ENCODE assay signal across 8 cellular contexts in the genomic region with DNA sequence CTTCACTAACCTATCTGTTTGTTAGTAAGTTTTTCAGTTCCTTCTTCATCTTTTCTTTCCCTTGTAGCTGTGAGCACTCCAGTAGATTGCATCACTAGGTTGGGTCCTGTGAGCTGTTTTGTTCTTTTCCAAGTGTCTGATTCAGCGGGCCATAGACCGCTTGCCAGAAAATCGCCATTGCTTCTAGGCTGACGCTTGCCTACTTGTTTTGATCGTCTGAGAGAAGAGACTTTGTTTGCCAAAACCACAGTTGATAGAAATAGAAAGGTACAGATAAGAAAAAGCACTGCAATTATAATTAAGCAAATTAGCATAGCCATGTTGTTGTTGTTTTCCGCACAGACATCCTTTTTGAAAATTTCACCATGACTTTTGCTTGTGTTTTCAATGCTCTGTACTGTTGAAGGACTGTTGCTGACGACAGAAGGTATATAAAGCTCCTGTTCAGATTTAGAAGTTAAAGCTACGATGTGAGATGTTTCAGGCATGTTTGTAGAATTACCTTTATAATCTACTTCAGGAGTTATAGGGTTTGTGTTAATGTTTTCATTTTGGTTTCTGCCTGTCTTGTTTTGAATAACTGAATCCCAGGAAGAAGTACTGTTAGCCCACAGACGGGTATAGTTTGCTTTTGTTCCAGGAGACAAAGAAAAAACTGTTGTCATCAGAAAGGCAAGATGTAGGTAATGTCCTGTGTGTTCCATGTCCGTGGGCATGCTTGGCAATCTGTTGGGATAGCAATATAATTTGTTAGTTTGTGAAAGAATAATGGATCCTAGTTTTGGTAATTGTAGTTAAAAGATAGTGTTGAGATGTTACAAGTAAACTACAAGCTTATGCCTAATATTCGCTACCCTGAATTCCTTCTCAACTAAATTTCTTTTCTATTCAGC. TPM values are rescaled to one million over a fixed set of nuclear protein-coding genes. Genes with fewer than 3 reads are reported as not detected.
DNase-seq lines count a peak whose midpoint lies in the region; ATAC-seq and FAIRE-seq lines count a peak whose summit lies in the region.

No MANE protein-coding gene starts in this region.

- H3K9me3 Mint-ChIP-seq in natural killer cell treated with Interleukin-12 subunit alpha and Interleukin-12 subunit beta and Interleukin-15 and Interleukin-18, amount 100 ng/mL, for 72 hours = no peaks in the 10 kb centered on the region

- peaks cover 6% of the 10 kb centered on the region; the same call in 1 of the 2 replicates for H3K36me3 ChIP-seq in Karpas-422 (ENCODE audit: insufficient read depth, low read length)
- peaks cover 3% of the 10 kb centered on the region for H3K36me3 ChIP-seq in effector memory CD4-positive, alpha-beta T cell (ENCODE audit: control insufficient read depth, insufficient read depth, low read length)

- no peaks in the 10 kb centered on the region for H3K27me3 ChIP-seq in Karpas-422 (ENCODE audit: low read length)
- no peaks in the 10 kb centered on the region for H3K27me3 ChIP-seq in effector memory CD4-positive, alpha-beta T cell (replicated peaks; ENCODE audit: control insufficient read depth, insufficient read depth, low read length, poor library complexity, severe bottlenecking)

- peak overlapping the region; percentile 99 for H3K27ac ChIP-seq in Karpas-422 (ENCODE audit: low read length)
- peak overlapping the region; percentile 89 for H3K27ac ChIP-seq in effector memory CD4-positive, alpha-beta T cell (ENCODE audit: insufficient read depth, low read length, poor library complexity, severe bottlenecking)

- peak overlapping the region; percentile 42 for H3K4me3 ChIP-seq in Karpas-422 (ENCODE audit: low read length)
- H3K4me3 ChIP-seq in effector memory CD4-positive, alpha-beta T cell (ENCODE audit: insufficient read depth, low read depth, low read length, poor library complexity, severe bottlenecking) = peak overlapping the region; percentile 72

- peaks cover 38% of the 10 kb centered on the region for H3K79me2 ChIP-seq in Karpas-422 (ENCODE audit: low read length)

- H3K4me2 ChIP-seq in Karpas-422 (ENCODE audit: low read depth, low read length, poor library complexity, severe bottlenecking) = peak overlapping the region; percentile 52

- peaks cover 81% of the 10 kb centered on the region for H3K4me1 ChIP-seq in Karpas-422 (ENCODE audit: low read length)
- H3K4me1 ChIP-seq in effector memory CD4-positive, alpha-beta T cell (ENCODE audit: control insufficient read depth, insufficient read depth, low read length, poor library complexity, severe bottlenecking) = peaks cover 34% of the 10 kb centered on the region

- peaks cover 38 to 55% of the 10 kb centered on the region in 2 donors for H3K4me1 Mint-ChIP-seq in natural killer cell treated with Interleukin-12 subunit alpha and Interleukin-12 subunit beta and Interleukin-15 and Interleukin-18, amount 100 ng/mL, for 72 hours (ENCODE audit: low read depth in 2 of 2)

- peak; percentile 25 for ATAC-seq in GM18520 (IDR thresholded peaks at IDR 0.05; ENCODE audit: unreplicated experiment)
- ATAC-seq in natural killer cell treated with Interleukin-12 subunit alpha and Interleukin-12 subunit beta and Interleukin-15 and Interleukin-18, amount 100 ng/mL, for 72 hours = peak; percentile 57 to 63
- ATAC-seq in HG03139 (IDR thresholded peaks at IDR 0.05; ENCODE audit: unreplicated experiment) = no peak
- no peak for ATAC-seq in GM21528 (IDR thresholded peaks at IDR 0.05; ENCODE audit: low FRiP score, unreplicated experiment)

- H3K36me3 Mint-ChIP-seq in natural killer cell treated with Interleukin-12 subunit alpha and Interleukin-12 subunit beta and Interleukin-15 and Interleukin-18, amount 100 ng/mL, for 72 hours = peaks cover 11% of the 10 kb centered on the region

- DNase-seq in Karpas-422 = peak; percentile 69
- DNase-seq in activated CD4-positive, alpha-beta T cell treated with anti-CD3 and anti-CD28 coated beads, Interleukin-2, amount 50 U/mL, for 48 hours = peak; percentile 49 to 63
- DNase-seq in effector memory CD4-positive, alpha-beta T cell = peak; percentile 19 to 66 (median 27)
- peak; percentile 61 for DNase-seq in natural killer cell treated with Interleukin-12 subunit alpha and Interleukin-12 subunit beta and Interleukin-15 and Interleukin-18, amount 100 ng/mL, for 72 hours (ENCODE audit: low spot score)
- DNase-seq in urothelium cell line (ENCODE audit: low spot score) = peak; percentile 14

- no peak for FAIRE-seq in urothelium cell line (lab: Jason Lieb, UNC)

- peak overlapping the region; percentile 62 for H3K9ac ChIP-seq in Karpas-422 (ENCODE audit: low read length)

- H3K27ac Mint-ChIP-seq in natural killer cell treated with Interleukin-12 subunit alpha and Interleukin-12 subunit beta and Interleukin-15 and Interleukin-18, amount 100 ng/mL, for 72 hours = peak overlapping the region; percentile 93 to 94

- no peaks in the 10 kb centered on the region for H3K27me3 Mint-ChIP-seq in natural killer cell treated with Interleukin-12 subunit alpha and Interleukin-12 subunit beta and Interleukin-15 and Interleukin-18, amount 100 ng/mL, for 72 hours

- no peaks in the 10 kb centered on the region for H3K9me2 ChIP-seq in Karpas-422 (replicated peaks; ENCODE audit: insufficient read depth, low read length)

- no peak overlapping the region for H2AFZ ChIP-seq in Karpas-422 (ENCODE audit: low read length)

- no peaks in the 10 kb centered on the region for H4K20me1 ChIP-seq in Karpas-422 (ENCODE audit: insufficient read depth, low read depth, low read length)

- no peaks in the 10 kb centered on the region for H3K9me3 ChIP-seq in Karpas-422 (ENCODE audit: low read length)
- H3K9me3 ChIP-seq in effector memory CD4-positive, alpha-beta T cell (ENCODE audit: control insufficient read depth, low read length) = no peaks in the 10 kb centered on the region

- H3K4me3 Mint-ChIP-seq in natural killer cell treated with Interleukin-12 subunit alpha and Interleukin-12 subunit beta and Interleukin-15 and Interleukin-18, amount 100 ng/mL, for 72 hours = peak overlapping the region; percentile 91

RNA-seq across cellular contexts. Expression of gene EVI2A, which starts 2.9 kb away (rescaled TPM):
- not detected in 2 replicates for total RNA-seq in Karpas-422 (2014; rRNA removed; shearing (Covaris generic); ENCODE audit: low replicate concordance)
- 10 to 100 TPM in 1 of 2 donors, 1 to 10 TPM in 1; 6.2 to 13.8 TPM for total RNA-seq in natural killer cell treated with Interleukin-12 subunit alpha and Interleukin-12 subunit beta and Interleukin-15 and Interleukin-18, amount 100 ng/mL, for 72 hours

RNA-seq across cellular contexts. Expression of gene EVI2B, which starts 4.7 kb away (rescaled TPM):
- 0.76 and 5.0 TPM in 2 replicates for total RNA-seq in Karpas-422 (2014; rRNA removed; shearing (Covaris generic); ENCODE audit: low replicate concordance)
- 10 to 100 TPM; 16.3 to 28.0 TPM for total RNA-seq in natural killer cell treated with Interleukin-12 subunit alpha and Interleukin-12 subunit beta and Interleukin-15 and Interleukin-18, amount 100 ng/mL, for 72 hours

RNA-seq across cellular contexts. Expression of gene OMG, which starts 21.5 kb away (rescaled TPM):
- 0.11 TPM in 1 of 2 replicates, not detected in the other for total RNA-seq in Karpas-422 (2014; rRNA removed; shearing (Covaris generic); ENCODE audit: low replicate concordance)
- 1 to 10 TPM in 1 of 2 donors, under 1 TPM in 1; 0.48 to 1.4 TPM for total RNA-seq in natural killer cell treated with Interleukin-12 subunit alpha and Interleukin-12 subunit beta and Interleukin-15 and Interleukin-18, amount 100 ng/mL, for 72 hours

Comparison
In these comparisons a context has a peak if more than half of its experiments do, and no peak if none do; other contexts are left out.
1. ATAC-seq: peak in GM18520 (single experiment) and natural killer cell treated with Interleukin-12 subunit alpha and Interleukin-12 subunit beta and Interleukin-15 and Interleukin-18, amount 100 ng/mL, for 72 hours (2 of 2); none in HG03139 (single experiment) and GM21528 (single experiment).
2. DNase-seq: peak in every context shown above with its lines; median percentile 69 in Karpas-422; 61 in natural killer cell treated with Interleukin-12 subunit alpha and Interleukin-12 subunit beta and Interleukin-15 and Interleukin-18, amount 100 ng/mL, for 72 hours; 56 in activated CD4-positive, alpha-beta T cell treated with anti-CD3 and anti-CD28 coated beads, Interleukin-2, amount 50 U/mL, for 48 hours; 27 in effector memory CD4-positive, alpha-beta T cell; 14 in urothelium cell line.